ENCODE assay signal across 8 cellular contexts in the genomic region with DNA sequence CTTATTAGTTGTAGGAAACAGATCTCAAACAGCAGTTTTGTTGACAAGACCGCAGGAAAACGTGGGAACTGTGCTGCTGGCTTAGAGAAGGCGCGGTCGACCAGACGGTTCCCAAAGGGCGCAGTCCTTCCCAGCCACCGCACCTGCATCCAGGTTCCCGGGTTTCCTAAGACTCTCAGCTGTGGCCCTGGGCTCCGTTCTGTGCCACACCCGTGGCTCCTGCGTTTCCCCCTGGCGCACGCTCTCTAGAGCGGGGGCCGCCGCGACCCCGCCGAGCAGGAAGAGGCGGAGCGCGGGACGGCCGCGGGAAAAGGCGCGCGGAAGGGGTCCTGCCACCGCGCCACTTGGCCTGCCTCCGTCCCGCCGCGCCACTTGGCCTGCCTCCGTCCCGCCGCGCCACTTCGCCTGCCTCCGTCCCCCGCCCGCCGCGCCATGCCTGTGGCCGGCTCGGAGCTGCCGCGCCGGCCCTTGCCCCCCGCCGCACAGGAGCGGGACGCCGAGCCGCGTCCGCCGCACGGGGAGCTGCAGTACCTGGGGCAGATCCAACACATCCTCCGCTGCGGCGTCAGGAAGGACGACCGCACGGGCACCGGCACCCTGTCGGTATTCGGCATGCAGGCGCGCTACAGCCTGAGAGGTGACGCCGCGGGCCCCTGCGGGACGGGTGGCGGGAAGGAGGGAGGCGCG. TPM values are rescaled to one million over a fixed set of nuclear protein-coding genes. Genes with fewer than 3 reads are reported as not detected.
DNase-seq lines count a peak whose midpoint lies in the region; ATAC-seq and TF ChIP-seq lines count a peak whose summit lies in the region.

A gene (plus strand): TSS at position 343 of the 687 bp plus-strand sequence. CDS start 90 bp downstream, at position 433.

- H3K27me3 ChIP-seq in MM.1S (replicated peaks; ENCODE audit: insufficient read depth, low read length) (no peaks in the 10 kb centered on the region), RWPE2 (ENCODE audit: insufficient read depth, poor library complexity, severe bottlenecking) (no peaks in the 10 kb centered on the region), gastrocnemius medialis (peaks cover 28 to 61% (median 54%) of the 10 kb centered on the region in 3 donors)

- peak within 1 kb of the TSS; percentile 68 for H2AFZ ChIP-seq in MM.1S (ENCODE audit: low read length)

- no peak for TF ChIP-seq CTCF in MM.1S (IDR thresholded peaks at IDR 0.05; ENCODE audit: low read length)
- TF ChIP-seq CTCF in RWPE2 (IDR thresholded peaks at IDR 0.05; ENCODE audit: poor library complexity, severe bottlenecking) = peak; percentile 20
- TF ChIP-seq CTCF in gastrocnemius medialis (IDR thresholded peaks at IDR 0.05 in 4 of 5, conservative IDR thresholded peaks at IDR 0.05 in 1 of 5) = no peak

- H3K4me2 ChIP-seq in MM.1S (ENCODE audit: low read depth, low read length) = peak within 1 kb of the TSS; percentile 66

- H3K36me3 ChIP-seq in MM.1S (replicated peaks; ENCODE audit: insufficient read depth, low read length) = peaks cover 27% of the 10 kb centered on the region
- peaks cover 38% of the 10 kb centered on the region for H3K36me3 ChIP-seq in RWPE2 (ENCODE audit: low read depth)
- H3K36me3 ChIP-seq in gastrocnemius medialis = no peaks in the 10 kb centered on the region

- H3K79me2 ChIP-seq in MM.1S (ENCODE audit: low read length) = peaks cover 52% of the 10 kb centered on the region

- in situ Hi-C loops in gastrocnemius medialis (cut with MboI; ENCODE audit: low sequenced_read_pairs in 4 of 4) = no loop called here

- H3K4me3 ChIP-seq in MM.1S (ENCODE audit: low read length) = peak within 1 kb of the TSS; percentile 98
- peak within 1 kb of the TSS; percentile 84 for H3K4me3 ChIP-seq in RWPE2 (ENCODE audit: severe bottlenecking)
- H3K4me3 ChIP-seq in gastrocnemius medialis = peak within 1 kb of the TSS; percentile 59 to 70 (median 64)

- peak within 1 kb of the TSS; percentile 95 for H3K27ac ChIP-seq in MM.1S (ENCODE audit: low read length)
- peak within 1 kb of the TSS; percentile 85 for H3K27ac ChIP-seq in RWPE2 (ENCODE audit: poor library complexity, severe bottlenecking)
- H3K27ac ChIP-seq in gastrocnemius medialis = no peak within 1 kb of the TSS

- H3K4me1 ChIP-seq in MM.1S (ENCODE audit: low read length) (peaks cover 5% of the 10 kb centered on the region; the same call in 1 of the 2 replicates), RWPE2 (ENCODE audit: insufficient read depth, poor library complexity, severe bottlenecking) (peaks cover 5% of the 10 kb centered on the region), gastrocnemius medialis (no peaks in the 10 kb centered on the region)

- no peak for TF ChIP-seq POLR2A in gastrocnemius medialis (IDR thresholded peaks at IDR 0.05)

- H4K20me1 ChIP-seq in MM.1S (ENCODE audit: insufficient read depth, low read length) = no peaks in the 10 kb centered on the region

- H3K9me3 ChIP-seq in MM.1S (replicated peaks; ENCODE audit: insufficient read depth, low read length) (no peaks in the 10 kb centered on the region), RWPE2 (ENCODE audit: severe bottlenecking) (no peaks in the 10 kb centered on the region), gastrocnemius medialis (no peaks in the 10 kb centered on the region)

- H3K9ac ChIP-seq in MM.1S (ENCODE audit: low read length) = peak within 1 kb of the TSS; percentile 99

- no peak for DNase-seq in activated CD4-positive, CD25-positive, alpha-beta regulatory T cell treated with anti-CD3 and anti-CD28 coated beads, Interleukin-2, amount 50 U/mL, for 72 hours
- peak; percentile 82 for DNase-seq in MM.1S
- DNase-seq in RWPE2 (ENCODE audit: low spot score) = peak; percentile 72
- DNase-seq in amniotic epithelial cell (ENCODE audit: low read depth) = peak; percentile 41
- peak; percentile 38 for DNase-seq in hepatic stellate cell (ENCODE audit: low spot score)
- no peak for DNase-seq in gastrocnemius medialis

- intact Hi-C loops in gastrocnemius medialis (cut with DNase I; ENCODE audit: low total_unique reads) = no loop called here

- H3F3A ChIP-seq in MM.1S (ENCODE audit: insufficient read depth, low read length) = peaks cover 26% of the 10 kb centered on the region; the same call in 1 of the 2 replicates

- ATAC-seq in activated CD4-positive, CD25-positive, alpha-beta regulatory T cell treated with anti-CD3 and anti-CD28 coated beads, Interleukin-2, amount 50 U/mL, for 24 hours = peak; percentile 47 to 57
- ATAC-seq in HG02571 (IDR thresholded peaks at IDR 0.05; ENCODE audit: unreplicated experiment) = peak; percentile 38
- peak; percentile 63 for ATAC-seq in RWPE2 (ENCODE audit: low read depth)
- no peak for ATAC-seq in gastrocnemius medialis

- no peaks in the 10 kb centered on the region for H3K9me2 ChIP-seq in MM.1S (replicated peaks; ENCODE audit: insufficient read depth, low read length)

RNA-seq across cellular contexts. Expression of the gene that starts here (rescaled TPM):
- total RNA-seq in gastrocnemius medialis = 1 to 10 TPM in 1 of 4 donors, under 1 TPM in 1, not detected in 2; 0.20 to 1.7 TPM

Comparison
In these comparisons a context has a peak if more than half of its experiments do, and no peak if none do; other contexts are left out.
1. ATAC-seq: peak in activated CD4-positive, CD25-positive, alpha-beta regulatory T cell treated with anti-CD3 and anti-CD28 coated beads, Interleukin-2, amount 50 U/mL, for 24 hours (2 of 2), HG02571 (single experiment) and RWPE2 (single experiment); none in gastrocnemius medialis (0 of 2).
2. DNase-seq: peak in MM.1S (single experiment), RWPE2 (single experiment), amniotic epithelial cell (single experiment) and hepatic stellate cell (single experiment); none in activated CD4-positive, CD25-positive, alpha-beta regulatory T cell treated with anti-CD3 and anti-CD28 coated beads, Interleukin-2, amount 50 U/mL, for 72 hours (single experiment) and gastrocnemius medialis (0 of 2).
3. H3K27ac ChIP-seq: peak in MM.1S (single experiment) and RWPE2 (single experiment); none in gastrocnemius medialis (0 of 4).
4. Peak in every context shown above with its lines, with median percentiles within 50 percentile points of each other: H3K4me3 ChIP-seq.